Comparison of ENCODE assay signal across 1 cellular context in genomic region chr5:52896524-52897237, GRCh38.
TF ChIP-seq lines count a peak whose summit lies in the region.

No MANE protein-coding gene starts in this region.

TF ChIP-seq in SK-N-SH treated with all-trans-retinoic acid at 6 μM for 48 hours, 23 proteins besides CTCF, POLR2A, EP300 and RAD21 (continued from another document):
- TF ChIP-seq TSHZ2 (CRISPR knock-in tag; IDR thresholded peaks at IDR 0.05) (no peak), ZFP30 (CRISPR knock-in tag; IDR thresholded peaks at IDR 0.05) (no peak)
